ENCODE assay signal across 22 cellular contexts in genomic region chr18:30451976-30452375, GRCh38.
DNase-seq lines count a peak whose midpoint lies in the region; ATAC-seq, FAIRE-seq and TF ChIP-seq lines count a peak whose summit lies in the region.
"Had no signal": no experiment of that assay in that cellular context is flagged by ENCODE, and none has a peak within 500 bp of the region (broad histone marks: within the 10 kb centered on the region; RNA-seq: fewer than 3 reads in every experiment).

No MANE protein-coding gene starts in this region.

- H3K4me1 Mint-ChIP-seq in osteocyte (ENCODE audit: unreplicated experiment): peaks cover 21% of the 10 kb centered on the region
- H3K4me1 Mint-ChIP-seq: B cell had no signal

- FAIRE-seq in frontal cortex (lab: Jason Lieb, UNC): no peak
- FAIRE-seq: A549, GM12878, GM12892, GM18507 had no signal

- H3K27ac Mint-ChIP-seq in osteocyte (ENCODE audit: unreplicated experiment): peak overlapping the region; percentile 54
- H3K27ac Mint-ChIP-seq: B cell; CD4-positive, alpha-beta T cell; CD8-positive, alpha-beta T cell had no signal

- no peaks in the 10 kb centered on the region for H3K27me3 ChIP-seq in sigmoid colon
- H3K27me3 ChIP-seq: BLaER1 treated with 17β-estradiol and CSF1 and Interleukin-3, amounts not matched to agents 10 nM and 100 nM had no signal

- H3K27ac ChIP-seq in sigmoid colon: no peak overlapping the region
- H3K27ac ChIP-seq: A549; BLaER1 treated with 17β-estradiol and CSF1 and Interleukin-3, amounts not matched to agents 10 nM and 100 nM; C4-2B had no signal

- H3K9me3 ChIP-seq in sigmoid colon: no peaks in the 10 kb centered on the region
- H3K9me3 ChIP-seq: A549; BLaER1 treated with 17β-estradiol and CSF1 and Interleukin-3, amounts not matched to agents 10 nM and 100 nM; Caco-2 had no signal

- H3K9me3 Mint-ChIP-seq in osteocyte (ENCODE audit: unreplicated experiment): no peaks in the 10 kb centered on the region

- TF ChIP-seq CTCF in osteocyte (IDR thresholded peaks at IDR 0.05) (no peak), sigmoid colon (IDR thresholded peaks at IDR 0.05) (no peak)

- H3K4me3 Mint-ChIP-seq in osteocyte (ENCODE audit: unreplicated experiment): no peak overlapping the region
- H3K4me3 Mint-ChIP-seq: B cell; CD4-positive, alpha-beta T cell; CD8-positive, alpha-beta T cell had no signal

- no peaks in the 10 kb centered on the region for H3K36me3 ChIP-seq in sigmoid colon
- H3K36me3 ChIP-seq: BLaER1 treated with 17β-estradiol and CSF1 and Interleukin-3, amounts not matched to agents 10 nM and 100 nM had no signal

- no peaks in the 10 kb centered on the region for H3K27me3 Mint-ChIP-seq in osteocyte (ENCODE audit: unreplicated experiment)
- H3K27me3 Mint-ChIP-seq: B cell; CD4-positive, alpha-beta T cell had no signal

- intact Hi-C loops in sigmoid colon (cut with DNase I): no loop called here

- TF ChIP-seq EP300 in sigmoid colon (IDR thresholded peaks at IDR 0.05): no peak

- H3K36me3 Mint-ChIP-seq in osteocyte (ENCODE audit: unreplicated experiment): no peaks in the 10 kb centered on the region
- H3K36me3 Mint-ChIP-seq: CD8-positive, alpha-beta T cell had no signal

- H3K4me1 ChIP-seq in sigmoid colon: no peaks in the 10 kb centered on the region
- H3K4me1 ChIP-seq: A549, Caco-2 had no signal

- ATAC-seq in HG02610 (IDR thresholded peaks at IDR 0.05; ENCODE audit: unreplicated experiment): no peak
- ATAC-seq: A549; CD8-positive, alpha-beta T cell; GM12878 had no signal

- TF ChIP-seq POLR2A in sigmoid colon (IDR thresholded peaks at IDR 0.05): no peak

- no peak overlapping the region for H3K4me3 ChIP-seq in sigmoid colon
- H3K4me3 ChIP-seq: A549; BLaER1 treated with 17β-estradiol and CSF1 and Interleukin-3, amounts not matched to agents 10 nM and 100 nM; GM12878 had no signal

- peak; percentile 3 for DNase-seq in GM03348 (ENCODE audit: low spot score)
- peak; percentile 2 for DNase-seq in astrocyte of the hippocampus (ENCODE audit: low read depth, low spot score)
- no peak for DNase-seq in osteocyte (ENCODE audit: extremely low spot score, unreplicated experiment)
- no peak for DNase-seq in sigmoid colon
- DNase-seq in RPMI8226: no peak
- DNase-seq in frontal cortex (ENCODE audit: low spot score in 2 of 2): no peak
- DNase-seq: 8988T; AML-193; Caco-2; Calu3; CD4-positive, alpha-beta T cell; CD8-positive, alpha-beta T cell; DMS79 treated with DMSO at 0.1 percent for 48 hours; GF-D8 had no signal

Comparison
In these comparisons a context has a peak if more than half of its experiments do, and no peak if none do; other contexts are left out.
1. DNase-seq: peak in GM03348 (single experiment) and astrocyte of the hippocampus (single experiment); none in osteocyte (single experiment), sigmoid colon (single experiment), RPMI8226 (single experiment) and frontal cortex (0 of 2).